8 cellular contexts compared by ENCODE assay signal in the genomic region with DNA sequence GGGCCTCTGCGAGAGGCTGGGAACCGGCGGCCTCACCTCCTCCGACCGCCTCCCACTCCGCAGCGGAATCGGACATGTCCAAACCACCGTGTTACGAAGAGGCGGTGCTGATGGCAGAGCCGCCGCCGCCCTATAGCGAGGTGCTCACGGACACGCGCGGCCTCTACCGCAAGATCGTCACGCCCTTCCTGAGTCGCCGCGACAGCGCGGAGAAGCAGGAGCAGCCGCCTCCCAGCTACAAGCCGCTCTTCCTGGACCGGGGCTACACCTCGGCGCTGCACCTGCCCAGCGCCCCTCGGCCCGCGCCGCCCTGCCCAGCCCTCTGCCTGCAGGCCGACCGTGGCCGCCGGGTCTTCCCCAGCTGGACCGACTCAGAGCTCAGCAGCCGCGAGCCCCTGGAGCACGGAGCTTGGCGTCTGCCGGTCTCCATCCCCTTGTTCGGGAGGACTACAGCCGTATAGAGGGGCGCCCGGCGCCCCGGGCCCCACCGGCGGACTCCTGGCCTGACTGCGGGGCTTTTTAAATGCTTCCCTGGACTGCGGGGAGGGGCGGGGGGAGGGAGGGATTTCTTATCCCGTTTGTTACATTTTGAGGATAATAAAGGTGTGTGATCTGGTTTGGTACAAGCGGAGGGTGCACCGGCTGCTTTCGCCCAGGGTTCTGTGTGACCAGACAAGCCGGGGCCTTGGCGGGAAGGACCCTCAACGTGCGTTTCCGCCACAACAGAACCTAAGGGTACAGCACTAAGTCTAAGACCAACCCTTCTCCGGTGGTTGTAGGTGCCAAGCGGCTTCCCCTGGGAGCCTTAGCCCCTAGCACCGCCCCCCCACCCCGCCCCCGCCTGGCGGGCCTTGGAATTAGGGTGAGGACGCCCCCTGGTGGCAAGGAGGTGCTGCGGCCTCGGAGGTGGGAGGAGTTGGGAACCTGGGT. TPM values are rescaled to one million over a fixed set of nuclear protein-coding genes. Genes with fewer than 3 reads are reported as not detected.
DNase-seq lines count a peak whose midpoint lies in the region; ATAC-seq, FAIRE-seq and TF ChIP-seq lines count a peak whose summit lies in the region.

No MANE protein-coding gene starts in this region.

- TF ChIP-seq CTCF in 22Rv1 (IDR thresholded peaks at IDR 0.05) (peak; percentile 92), WI38 (IDR thresholded peaks at IDR 0.05; ENCODE audit: low read depth, low read length) (peak; percentile 79), bronchial epithelial cell (IDR thresholded peaks at IDR 0.05; ENCODE audit: insufficient read depth, low read length, severe bottlenecking) (peak; percentile 92)

- H3K36me3 ChIP-seq in bronchial epithelial cell (ENCODE audit: control insufficient read depth, insufficient read depth, low read length), result peaks cover 16% of the 10 kb centered on the region

- H3K27me3 ChIP-seq in bronchial epithelial cell (ENCODE audit: control insufficient read depth, insufficient read depth, low read length), result no peaks in the 10 kb centered on the region

- no peak for FAIRE-seq in bronchial epithelial cell (lab: Jason Lieb, UNC)

- peak; percentile 93 for DNase-seq in NCI-H2196 (lab: John Stamatoyannopoulos, UW; ENCODE audit: unreplicated experiment)
- DNase-seq in bronchial epithelial cell (ENCODE audit: low read depth), result peak; percentile 71
- peak; percentile 83 for DNase-seq in iris pigment epithelial cell (ENCODE audit: low read depth)
- peak; percentile 97 for DNase-seq in stimulated activated CD4-positive, alpha-beta T cell treated with anti-CD3 and anti-CD28 coated beads, Interleukin-12 subunit alpha, Interleukin-12 subunit beta, amount 100 ng/mL, for 4 hours

- peak; percentile 17 for ATAC-seq in GM18517 (IDR thresholded peaks at IDR 0.05; ENCODE audit: unreplicated experiment)
- peak; percentile 7 for ATAC-seq in HG03064 (IDR thresholded peaks at IDR 0.05; ENCODE audit: low read depth, unreplicated experiment)

- H3K27ac ChIP-seq in 22Rv1, result peak overlapping the region; percentile 96

- H3K4me3 ChIP-seq in WI38 (ENCODE audit: low read depth, low read length), result peak overlapping the region; percentile 51
- peak overlapping the region; percentile 64 for H3K4me3 ChIP-seq in bronchial epithelial cell (ENCODE audit: low read depth, low read length)

RNA-seq across cellular contexts. Expression of gene PRR7, which starts 9.3 kb away (rescaled TPM):
- 3.1 and 5.0 TPM in 2 replicates for total RNA-seq in bronchial epithelial cell

RNA-seq across cellular contexts. Expression of gene DBN1, which starts 17.5 kb away (rescaled TPM):
- 58.7 and 71.7 TPM in 2 replicates for total RNA-seq in bronchial epithelial cell

RNA-seq across cellular contexts. Expression of gene GRK6, which starts 29.4 kb away (rescaled TPM):
- total RNA-seq in bronchial epithelial cell, result 22.9 and 41.1 TPM in 2 replicates

RNA-seq across cellular contexts. Expression of gene PDLIM7, which starts 41.5 kb away (rescaled TPM):
- 19.5 and 26.2 TPM in 2 replicates for total RNA-seq in bronchial epithelial cell

RNA-seq across cellular contexts. Expression of gene F12, which starts 46.6 kb away (rescaled TPM):
- 5.0 and 7.9 TPM in 2 replicates for total RNA-seq in bronchial epithelial cell

Comparison
In these comparisons a context has a peak if more than half of its experiments do, and no peak if none do; other contexts are left out.
1. Peak in every context shown above with its lines: DNase-seq, ATAC-seq, H3K4me3 ChIP-seq and H3K27ac ChIP-seq.